8 cellular contexts compared by ENCODE assay signal in the genomic region with DNA sequence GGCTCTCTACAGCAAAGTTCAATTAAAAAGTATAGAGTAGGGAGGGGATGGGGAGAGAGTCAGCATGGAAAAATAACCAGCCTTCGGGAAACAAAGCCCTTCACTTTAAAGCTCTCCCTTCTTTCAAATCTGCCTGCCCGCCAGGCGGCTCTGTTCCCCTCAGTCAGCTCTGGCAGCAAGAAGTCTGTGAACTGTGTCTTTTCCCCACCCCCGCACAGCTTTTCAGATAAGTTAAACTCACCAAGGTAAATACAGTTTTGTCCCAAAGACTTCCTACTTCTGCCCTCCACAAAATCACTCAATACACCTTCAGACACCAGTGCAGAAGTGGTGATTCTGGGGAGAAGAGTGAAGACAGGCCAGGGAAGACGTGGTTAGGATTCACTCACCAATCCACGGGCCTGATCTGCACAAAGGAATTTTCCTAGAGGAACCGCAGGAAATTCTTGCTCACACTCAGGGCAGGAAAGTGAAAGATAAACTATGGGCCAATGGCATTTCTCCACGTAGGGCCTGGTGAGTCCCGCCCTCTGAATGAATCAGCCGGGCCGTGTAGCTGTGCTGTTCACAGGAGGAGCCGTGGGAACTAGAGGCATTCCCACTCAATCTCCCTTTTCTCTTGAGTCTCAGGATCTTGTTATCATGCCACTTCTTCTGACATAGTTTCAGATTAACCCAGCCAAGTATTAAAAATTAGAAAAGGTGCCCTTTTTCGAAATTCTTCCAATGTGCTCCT. TPM values are rescaled to one million over a fixed set of nuclear protein-coding genes. Genes with fewer than 3 reads are reported as not detected.
DNase-seq lines count a peak whose midpoint lies in the region; TF ChIP-seq lines count a peak whose summit lies in the region.

TSS of gene TRIM5 (minus strand) at position 448 of the 736 bp plus-strand sequence. CDS start 4,897 bp downstream, outside the sequence.

- in situ Hi-C loops in HAP-1 (cut with MboI; ENCODE audit: low sequenced_read_pairs): no loop called here

- peak within 1 kb of the TSS; percentile 85 to 88 for H3K27ac ChIP-seq in coronary artery

- H3K4me3 ChIP-seq in GM06990 (replicated peaks; ENCODE audit: low read depth, low read length): peak within 1 kb of the TSS; percentile 81
- peak within 1 kb of the TSS; percentile 42 for H3K4me3 ChIP-seq in HAP-1
- peak within 1 kb of the TSS; percentile 57 for H3K4me3 ChIP-seq in MG63
- H3K4me3 ChIP-seq in coronary artery: peak within 1 kb of the TSS; percentile 63

- H3K9me3 ChIP-seq in HAP-1: no peaks in the 10 kb centered on the region
- H3K9me3 ChIP-seq in MG63: no peaks in the 10 kb centered on the region

- TF ChIP-seq CTCF in GM06990 (IDR thresholded peaks at IDR 0.05; ENCODE audit: insufficient read depth, low read length, poor library complexity, severe bottlenecking): peak; percentile 85
- no peak for TF ChIP-seq CTCF in coronary artery (IDR thresholded peaks at IDR 0.05)

- no peaks in the 10 kb centered on the region for H3K27me3 ChIP-seq in GM06990 (replicated peaks; ENCODE audit: control insufficient read depth, insufficient read depth, low read length)
- no peaks in the 10 kb centered on the region for H3K27me3 ChIP-seq in HAP-1 (ENCODE audit: low read depth)
- H3K27me3 ChIP-seq in MG63: no peaks in the 10 kb centered on the region

- DNase-seq in GM06990 (ENCODE audit: extremely low read depth, insufficient read length) (peak; percentile 71), HAP-1 (ENCODE audit: low spot score in 2 of 2) (peak; percentile 86 to 88), MG63 (peak; percentile 89), coronary artery (ENCODE audit: low spot score) (peak; percentile 95), left kidney (ENCODE audit: low read depth, low spot score) (peak; percentile 97), NCI-H446 treated with DMSO at 0.1 percent for 48 hours (lab: John Stamatoyannopoulos, UW) (no peak)
- DNase-seq in activated CD4-positive, alpha-beta T cell treated with anti-CD3 and anti-CD28 coated beads for 4 hours: peak; percentile 82
- DNase-seq in stimulated activated CD4-positive, alpha-beta T cell treated with anti-CD3 and anti-CD28 coated beads, Interleukin-2, amount 100 ng/mL, for 4 hours (ENCODE audit: low read depth): peak; percentile 81

- H3K36me3 ChIP-seq in GM06990 (ENCODE audit: control insufficient read depth, insufficient read depth, low read length): peaks cover 2% of the 10 kb centered on the region
- no peaks in the 10 kb centered on the region for H3K36me3 ChIP-seq in HAP-1 (replicated peaks)
- H3K36me3 ChIP-seq in MG63: peaks cover 5% of the 10 kb centered on the region; the same call in 1 of the 2 replicates

- H3K4me1 ChIP-seq in HAP-1: peaks cover 18% of the 10 kb centered on the region

RNA-seq across cellular contexts. Expression of gene TRIM5, which starts in this region (rescaled TPM):
- 29.9 and 33.9 TPM in 2 replicates for total RNA-seq in MG63 (2014; rRNA removed; shearing (Covaris generic); ENCODE audit: low replicate concordance)
